Comparison of ENCODE assay signal across 11 cellular contexts in the genomic region with DNA sequence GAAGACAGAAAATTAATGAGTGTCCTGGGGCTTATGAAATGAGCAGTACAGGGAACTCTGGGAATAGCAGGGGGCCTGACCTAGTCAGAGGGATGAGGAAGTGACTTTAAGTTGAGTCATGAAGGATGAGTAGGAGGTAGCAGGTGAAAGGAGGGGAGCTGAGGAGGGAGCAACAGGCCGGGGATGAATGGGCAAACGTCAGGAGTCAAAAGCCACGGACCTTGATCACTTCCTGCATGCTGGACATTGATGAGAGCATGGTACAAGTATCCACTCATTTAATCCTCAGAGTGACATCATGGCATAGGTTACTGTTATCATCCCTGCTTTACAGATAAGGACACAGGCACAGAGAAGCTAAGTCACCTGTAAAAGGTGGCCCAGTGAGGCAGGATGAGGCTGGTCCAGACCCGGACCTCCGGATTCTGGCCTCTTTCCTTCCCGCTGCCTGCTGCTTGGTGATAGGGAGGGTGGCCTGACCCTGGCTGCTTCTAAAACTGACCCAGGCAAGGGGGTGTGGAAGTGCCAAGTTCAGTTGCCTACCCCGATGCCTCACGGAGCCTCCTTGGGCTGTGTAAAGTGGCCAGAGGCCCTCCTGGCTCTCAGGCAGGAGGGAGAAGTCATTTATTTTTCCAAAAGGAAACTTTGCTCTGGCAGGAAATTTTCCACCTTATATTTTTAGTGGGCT. TPM values are rescaled to one million over a fixed set of nuclear protein-coding genes. Genes with fewer than 3 reads are reported as not detected.
DNase-seq lines count a peak whose midpoint lies in the region; ATAC-seq and TF ChIP-seq lines count a peak whose summit lies in the region.
"Had no signal": no experiment of that assay in that cellular context is flagged by ENCODE, and none has a peak within 500 bp of the region (broad histone marks: within the 10 kb centered on the region; RNA-seq: fewer than 3 reads in every experiment).

No MANE protein-coding gene starts in this region.

- ATAC-seq in HG02759 (IDR thresholded peaks at IDR 0.05; ENCODE audit: unreplicated experiment): no peak
- ATAC-seq in GM18867 (IDR thresholded peaks at IDR 0.05; ENCODE audit: unreplicated experiment): no peak

- no peak for TF ChIP-seq CTCF in coronary artery (IDR thresholded peaks at IDR 0.05)

- H3K4me3 ChIP-seq in coronary artery: no peak overlapping the region
- H3K4me3 ChIP-seq: pancreas, suprapubic skin had no signal

- DNase-seq in Daoy (ENCODE audit: low read depth) (peak; percentile 88), LoVo (ENCODE audit: low spot score) (peak; percentile 58), coronary artery (ENCODE audit: low spot score) (no peak), pons (ENCODE audit: low spot score) (peak; percentile 7), HuH-7.5 (ENCODE audit: low spot score) (no peak)
- DNase-seq in activated CD4-positive, CD25-positive, alpha-beta regulatory T cell treated with anti-CD3 and anti-CD28 coated beads, Interleukin-2, amount 50 U/mL, for 72 hours: no peak

- H3K27ac ChIP-seq in coronary artery: peak overlapping the region; percentile 51 to 57
- H3K27ac ChIP-seq: pancreas, suprapubic skin had no signal

RNA-seq across cellular contexts. Expression of a gene that starts 7.6 kb away (rescaled TPM):
- 2.5 and 2.6 TPM in 2 replicates for total RNA-seq in Daoy (2014; rRNA removed; shearing (Covaris generic))
- total RNA-seq: NCI-H460 had no signal

Comparison
In these comparisons a context has a peak if more than half of its experiments do, and no peak if none do; other contexts are left out.
1. DNase-seq: peak in Daoy (single experiment), LoVo (single experiment) and pons (single experiment); none in coronary artery (single experiment), activated CD4-positive, CD25-positive, alpha-beta regulatory T cell treated with anti-CD3 and anti-CD28 coated beads, Interleukin-2, amount 50 U/mL, for 72 hours (single experiment) and HuH-7.5 (single experiment).